In genomic region chr10:43939939-43940810, GRCh38 we compare ENCODE assay signal across 10 cellular contexts.
A peak's percentile ranks its signal among the peaks of the same experiment; 100 is the strongest.
DNase-seq lines count a peak whose midpoint lies in the region; ATAC-seq lines count a peak whose summit lies in the region.
"Had no signal": no experiment of that assay in that cellular context is flagged by ENCODE, and none has a peak within 500 bp of the region (broad histone marks: within the 10 kb centered on the region; RNA-seq: fewer than 3 reads in every experiment).

No MANE protein-coding gene starts in this region.

- H3K4me3 Mint-ChIP-seq in stimulated activated naive CD8-positive, alpha-beta T cell treated with anti-CD3 and anti-CD28 coated beads, Interleukin-15, amount 100 ng/mL, for 72 hours, result no peak overlapping the region
- H3K4me3 Mint-ChIP-seq: activated CD4-positive, alpha-beta T cell treated with anti-CD3 and anti-CD28 coated beads, Interleukin-2, amount 10 ng/mL, durations not matched to agents 7 days and 5 days had no signal

- no peaks in the 10 kb centered on the region for H3K27me3 Mint-ChIP-seq in stimulated activated naive CD8-positive, alpha-beta T cell treated with anti-CD3 and anti-CD28 coated beads, Interleukin-15, amount 100 ng/mL, for 72 hours

- ATAC-seq in GM18511 (IDR thresholded peaks at IDR 0.05; ENCODE audit: unreplicated experiment), result peak; percentile 43
- ATAC-seq in sciatic nerve, result peak; percentile 78
- no peak for ATAC-seq in stimulated activated naive CD8-positive, alpha-beta T cell treated with anti-CD3 and anti-CD28 coated beads, Interleukin-15, amount 100 ng/mL, for 72 hours
- no peak for ATAC-seq in GM18870 (IDR thresholded peaks at IDR 0.05; ENCODE audit: unreplicated experiment)
- no peak for ATAC-seq in HG02938 (IDR thresholded peaks at IDR 0.05; ENCODE audit: unreplicated experiment)

- DNase-seq in M059J (ENCODE audit: low read depth) (peak; percentile 53), ecto neural progenitor cell (ENCODE audit: low spot score) (peak; percentile 38), sciatic nerve (ENCODE audit: low spot score) (no peak), NCI-H128 (lab: John Stamatoyannopoulos, UW; ENCODE audit: unreplicated experiment) (no peak)
- no peak for DNase-seq in stimulated activated naive CD8-positive, alpha-beta T cell treated with anti-CD3 and anti-CD28 coated beads, Interleukin-15, amount 100 ng/mL, for 72 hours
- DNase-seq: activated CD4-positive, alpha-beta T cell treated with anti-CD3 and anti-CD28 coated beads, Interleukin-2, amount 10 ng/mL, durations not matched to agents 7 days and 5 days; GDM1 had no signal

- intact Hi-C loops in sciatic nerve (cut with DNase I), result no loop called here

- peaks cover 30% of the 10 kb centered on the region for H3K4me1 Mint-ChIP-seq in stimulated activated naive CD8-positive, alpha-beta T cell treated with anti-CD3 and anti-CD28 coated beads, Interleukin-15, amount 100 ng/mL, for 72 hours

- H3K9me3 Mint-ChIP-seq in stimulated activated naive CD8-positive, alpha-beta T cell treated with anti-CD3 and anti-CD28 coated beads, Interleukin-15, amount 100 ng/mL, for 72 hours, result no peaks in the 10 kb centered on the region
- H3K9me3 Mint-ChIP-seq: activated CD4-positive, alpha-beta T cell treated with anti-CD3 and anti-CD28 coated beads, Interleukin-2, amount 10 ng/mL, durations not matched to agents 7 days and 5 days had no signal

- H3K27ac Mint-ChIP-seq in stimulated activated naive CD8-positive, alpha-beta T cell treated with anti-CD3 and anti-CD28 coated beads, Interleukin-15, amount 100 ng/mL, for 72 hours, result no peak overlapping the region
- H3K27ac Mint-ChIP-seq: activated CD4-positive, alpha-beta T cell treated with anti-CD3 and anti-CD28 coated beads, Interleukin-2, amount 10 ng/mL, durations not matched to agents 7 days and 5 days had no signal

Comparison
In these comparisons a context has a peak if more than half of its experiments do, and no peak if none do; other contexts are left out.
1. ATAC-seq: peak in GM18511 (single experiment) and sciatic nerve (single experiment); none in stimulated activated naive CD8-positive, alpha-beta T cell treated with anti-CD3 and anti-CD28 coated beads, Interleukin-15, amount 100 ng/mL, for 72 hours (single experiment), GM18870 (single experiment) and HG02938 (single experiment).
2. DNase-seq: peak in M059J (single experiment) and ecto neural progenitor cell (single experiment); none in sciatic nerve (single experiment), stimulated activated naive CD8-positive, alpha-beta T cell treated with anti-CD3 and anti-CD28 coated beads, Interleukin-15, amount 100 ng/mL, for 72 hours (0 of 2) and NCI-H128 (single experiment).